ENCODE assay signal across 1 cellular context in genomic region chr11:70881948-70882715, GRCh38.
TF ChIP-seq lines count a peak whose summit lies in the region.

No MANE protein-coding gene starts in this region.

TF ChIP-seq in H1, 55 proteins besides CTCF, POLR2A, EP300 and RAD21 (continued from another document):
- no peak for TF ChIP-seq HDAC2 (IDR thresholded peaks at IDR 0.05; ENCODE audit: borderline replicate concordance in 1 of 2, low read depth in 2 of 2, low read length in 2 of 2)
- TF ChIP-seq SP4 (IDR thresholded peaks at IDR 0.05; ENCODE audit: low read length) = no peak
- TF ChIP-seq SRF (IDR thresholded peaks at IDR 0.05; ENCODE audit: low read depth, low read length) = no peak
TF ChIP-seq in H1: peak in this region for 0.
